In the genomic region with DNA sequence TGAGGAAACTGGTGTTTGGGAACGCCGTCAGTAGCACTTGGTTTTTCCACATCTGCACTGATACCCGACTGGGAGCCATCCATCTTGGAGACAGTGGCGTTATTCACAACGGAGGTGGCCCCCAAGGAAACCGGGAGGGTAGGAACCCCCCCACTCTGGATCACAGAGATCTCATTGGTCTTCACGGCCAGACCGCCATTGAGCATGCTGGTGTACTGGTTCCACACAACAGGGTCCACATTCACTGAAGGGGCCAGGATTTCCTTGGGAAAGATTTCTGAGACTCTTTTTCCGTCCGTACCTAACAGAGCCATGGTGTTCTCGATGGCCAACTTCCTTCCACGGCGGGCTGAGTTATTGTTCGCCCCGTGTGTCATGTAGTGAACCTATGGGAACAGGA, we compare ENCODE assay signal across 1 cellular context.
TF ChIP-seq lines count a peak whose summit lies in the region.

No MANE protein-coding gene starts in this region.

TF ChIP-seq in GM23338, 12 proteins besides CTCF, POLR2A, EP300 and RAD21:
- no peak for TF ChIP-seq NANOG (IDR thresholded peaks at IDR 0.05; ENCODE audit: borderline replicate concordance)
- no peak for TF ChIP-seq CREB1 (CRISPR knock-in tag; IDR thresholded peaks at IDR 0.05; ENCODE audit: low read depth)
- TF ChIP-seq, protein P1, sequence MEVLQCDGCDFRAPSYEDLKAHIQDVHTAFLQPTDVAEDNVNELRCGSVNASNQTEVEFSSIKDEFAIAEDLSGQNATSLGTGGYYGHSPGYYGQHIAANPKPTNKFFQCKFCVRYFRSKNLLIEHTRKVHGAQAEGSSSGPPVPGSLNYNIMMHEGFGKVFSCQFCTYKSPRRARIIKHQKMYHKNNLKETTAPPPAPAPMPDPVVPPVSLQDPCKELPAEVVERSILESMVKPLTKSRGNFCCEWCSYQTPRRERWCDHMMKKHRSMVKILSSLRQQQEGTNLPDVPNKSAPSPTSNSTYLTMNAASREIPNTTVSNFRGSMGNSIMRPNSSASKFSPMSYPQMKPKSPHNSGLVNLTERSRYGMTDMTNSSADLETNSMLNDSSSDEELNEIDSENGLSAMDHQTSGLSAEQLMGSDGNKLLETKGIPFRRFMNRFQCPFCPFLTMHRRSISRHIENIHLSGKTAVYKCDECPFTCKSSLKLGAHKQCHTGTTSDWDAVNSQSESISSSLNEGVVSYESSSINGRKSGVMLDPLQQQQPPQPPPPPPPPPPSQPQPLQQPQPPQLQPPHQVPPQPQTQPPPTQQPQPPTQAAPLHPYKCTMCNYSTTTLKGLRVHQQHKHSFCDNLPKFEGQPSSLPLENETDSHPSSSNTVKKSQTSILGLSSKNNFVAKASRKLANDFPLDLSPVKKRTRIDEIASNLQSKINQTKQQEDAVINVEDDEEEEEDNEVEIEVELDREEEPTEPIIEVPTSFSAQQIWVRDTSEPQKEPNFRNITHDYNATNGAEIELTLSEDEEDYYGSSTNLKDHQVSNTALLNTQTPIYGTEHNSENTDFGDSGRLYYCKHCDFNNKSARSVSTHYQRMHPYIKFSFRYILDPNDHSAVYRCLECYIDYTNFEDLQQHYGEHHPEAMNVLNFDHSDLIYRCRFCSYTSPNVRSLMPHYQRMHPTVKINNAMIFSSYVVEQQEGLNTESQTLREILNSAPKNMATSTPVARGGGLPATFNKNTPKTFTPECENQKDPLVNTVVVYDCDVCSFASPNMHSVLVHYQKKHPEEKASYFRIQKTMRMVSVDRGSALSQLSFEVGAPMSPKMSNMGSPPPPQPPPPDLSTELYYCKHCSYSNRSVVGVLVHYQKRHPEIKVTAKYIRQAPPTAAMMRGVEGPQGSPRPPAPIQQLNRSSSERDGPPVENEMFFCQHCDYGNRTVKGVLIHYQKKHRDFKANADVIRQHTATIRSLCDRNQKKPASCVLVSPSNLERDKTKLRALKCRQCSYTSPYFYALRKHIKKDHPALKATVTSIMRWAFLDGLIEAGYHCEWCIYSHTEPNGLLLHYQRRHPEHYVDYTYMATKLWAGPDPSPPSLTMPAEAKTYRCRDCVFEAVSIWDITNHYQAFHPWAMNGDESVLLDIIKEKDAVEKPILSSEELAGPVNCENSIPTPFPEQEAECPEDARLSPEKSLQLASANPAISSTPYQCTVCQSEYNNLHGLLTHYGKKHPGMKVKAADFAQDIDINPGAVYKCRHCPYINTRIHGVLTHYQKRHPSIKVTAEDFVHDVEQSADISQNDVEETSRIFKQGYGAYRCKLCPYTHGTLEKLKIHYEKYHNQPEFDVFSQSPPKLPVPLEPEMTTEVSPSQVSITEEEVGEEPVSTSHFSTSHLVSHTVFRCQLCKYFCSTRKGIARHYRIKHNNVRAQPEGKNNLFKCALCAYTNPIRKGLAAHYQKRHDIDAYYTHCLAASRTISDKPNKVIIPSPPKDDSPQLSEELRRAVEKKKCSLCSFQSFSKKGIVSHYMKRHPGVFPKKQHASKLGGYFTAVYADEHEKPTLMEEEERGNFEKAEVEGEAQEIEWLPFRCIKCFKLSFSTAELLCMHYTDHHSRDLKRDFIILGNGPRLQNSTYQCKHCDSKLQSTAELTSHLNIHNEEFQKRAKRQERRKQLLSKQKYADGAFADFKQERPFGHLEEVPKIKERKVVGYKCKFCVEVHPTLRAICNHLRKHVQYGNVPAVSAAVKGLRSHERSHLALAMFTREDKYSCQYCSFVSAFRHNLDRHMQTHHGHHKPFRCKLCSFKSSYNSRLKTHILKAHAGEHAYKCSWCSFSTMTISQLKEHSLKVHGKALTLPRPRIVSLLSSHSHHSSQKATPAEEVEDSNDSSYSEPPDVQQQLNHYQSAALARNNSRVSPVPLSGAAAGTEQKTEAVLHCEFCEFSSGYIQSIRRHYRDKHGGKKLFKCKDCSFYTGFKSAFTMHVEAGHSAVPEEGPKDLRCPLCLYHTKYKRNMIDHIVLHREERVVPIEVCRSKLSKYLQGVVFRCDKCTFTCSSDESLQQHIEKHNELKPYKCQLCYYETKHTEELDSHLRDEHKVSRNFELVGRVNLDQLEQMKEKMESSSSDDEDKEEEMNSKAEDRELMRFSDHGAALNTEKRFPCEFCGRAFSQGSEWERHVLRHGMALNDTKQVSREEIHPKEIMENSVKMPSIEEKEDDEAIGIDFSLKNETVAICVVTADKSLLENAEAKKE (CRISPR knock-in tag; IDR thresholded peaks at IDR 0.05) = no peak
- TF ChIP-seq REST (IDR thresholded peaks at IDR 0.05; ENCODE audit: unreplicated experiment) = no peak
- TF ChIP-seq JUNB (IDR thresholded peaks at IDR 0.05; ENCODE audit: unreplicated experiment) = no peak
- TF ChIP-seq, protein P2, sequence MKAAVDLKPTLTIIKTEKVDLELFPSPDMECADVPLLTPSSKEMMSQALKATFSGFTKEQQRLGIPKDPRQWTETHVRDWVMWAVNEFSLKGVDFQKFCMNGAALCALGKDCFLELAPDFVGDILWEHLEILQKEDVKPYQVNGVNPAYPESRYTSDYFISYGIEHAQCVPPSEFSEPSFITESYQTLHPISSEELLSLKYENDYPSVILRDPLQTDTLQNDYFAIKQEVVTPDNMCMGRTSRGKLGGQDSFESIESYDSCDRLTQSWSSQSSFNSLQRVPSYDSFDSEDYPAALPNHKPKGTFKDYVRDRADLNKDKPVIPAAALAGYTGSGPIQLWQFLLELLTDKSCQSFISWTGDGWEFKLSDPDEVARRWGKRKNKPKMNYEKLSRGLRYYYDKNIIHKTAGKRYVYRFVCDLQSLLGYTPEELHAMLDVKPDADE (IDR thresholded peaks at IDR 0.05) = no peak
- no peak for TF ChIP-seq STAT1 (IDR thresholded peaks at IDR 0.05; ENCODE audit: unreplicated experiment)
- TF ChIP-seq EZH2phosphoT487 (IDR thresholded peaks at IDR 0.05; ENCODE audit: unreplicated experiment) = no peak
- no peak for TF ChIP-seq ZNF331 (CRISPR knock-in tag; IDR thresholded peaks at IDR 0.05; ENCODE audit: low read depth)
- TF ChIP-seq ZNF114 (CRISPR knock-in tag; IDR thresholded peaks at IDR 0.05) = no peak
- no peak for TF ChIP-seq EZH2 (IDR thresholded peaks at IDR 0.05; ENCODE audit: low read depth, unreplicated experiment)
- no peak for TF ChIP-seq POLR2AphosphoS5 (IDR thresholded peaks at IDR 0.05; ENCODE audit: low read depth)
